24 cellular contexts compared by ENCODE assay signal in the genomic region with DNA sequence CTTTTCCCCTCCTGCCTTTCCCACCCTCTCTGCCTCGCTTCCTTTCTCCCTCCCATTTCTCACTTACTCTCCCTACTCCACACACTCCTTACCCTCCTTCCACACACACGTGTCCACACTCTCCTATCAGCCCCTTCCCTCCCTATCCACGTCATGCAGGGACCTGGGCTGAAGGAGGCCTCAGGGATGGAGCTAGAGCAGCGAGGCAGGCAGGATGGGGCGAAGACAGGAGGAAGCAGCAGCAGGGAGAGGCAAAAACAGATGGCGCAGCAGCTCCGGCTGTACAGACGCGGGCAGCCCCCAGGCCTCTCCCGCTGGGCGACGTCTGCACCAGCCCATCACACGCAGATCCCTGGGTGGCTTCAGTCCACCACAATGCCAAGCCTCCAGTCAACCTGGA.
A peak's percentile ranks its signal among the peaks of the same experiment; 100 is the strongest.
DNase-seq lines count a peak whose midpoint lies in the region; ATAC-seq and TF ChIP-seq lines count a peak whose summit lies in the region.
"Had no signal": no experiment of that assay in that cellular context is flagged by ENCODE, and none has a peak within 500 bp of the region (broad histone marks: within the 10 kb centered on the region; RNA-seq: fewer than 3 reads in every experiment).

No MANE protein-coding gene starts in this region.

- H3K9me3 Mint-ChIP-seq in activated CD4-positive, alpha-beta T cell treated with anti-CD3 and anti-CD28 coated beads, Interleukin-2, amount 10 ng/mL, durations not matched to agents 24 days and 14 days: no peaks in the 10 kb centered on the region
- H3K9me3 Mint-ChIP-seq in activated CD4-positive, alpha-beta T cell treated with anti-CD3 and anti-CD28 coated beads, Interleukin-2, amount 10 ng/mL, durations not matched to agents 7 days and 5 days: no peaks in the 10 kb centered on the region

- H3K4me3 ChIP-seq in dorsolateral prefrontal cortex (no peak overlapping the region), upper lobe of right lung (no peak overlapping the region)
- H3K4me3 ChIP-seq: GM23248 had no signal

- peak; percentile 34 for DNase-seq in activated CD4-positive, alpha-beta T cell treated with anti-CD3 and anti-CD28 coated beads, Interleukin-2, amount 10 ng/mL, durations not matched to agents 24 days and 14 days
- DNase-seq in activated CD4-positive, alpha-beta T cell treated with anti-CD3 and anti-CD28 coated beads, Interleukin-2, amount 10 ng/mL, durations not matched to agents 7 days and 5 days: no peak
- DNase-seq in NCI-H2171 treated with DMSO at 0.1 percent for 48 hours (lab: John Stamatoyannopoulos, UW): peak; percentile 84
- DNase-seq in dorsolateral prefrontal cortex: peak in 2 of 10 donors; percentile 13 to 49
- DNase-seq in upper lobe of right lung: no peak
- DNase-seq in DMS53 (lab: John Stamatoyannopoulos, UW): no peak
- no peak for DNase-seq in activated CD4-positive, alpha-beta T cell treated with anti-CD3 and anti-CD28 coated beads for 48 hours
- DNase-seq: 8988T; ACHN; BE2C; CD4-positive, CD25-positive, alpha-beta regulatory T cell; COR-L47; DMS79 treated with DMSO at 0.1 percent for 48 hours; GM23248; HCEC 1CT; KBM-7; NCI-H2029; NCI-H2227 treated with DMSO at 0.1 percent for 48 hours; NCI-H748 treated with DMSO at 0.1 percent for 48 hours; SHP77; T-cell had no signal

- H3K27ac ChIP-seq in dorsolateral prefrontal cortex: peak overlapping the region in 41 of 59 donors; percentile 3 to 81 (median 54)
- no peak overlapping the region for H3K27ac ChIP-seq in upper lobe of right lung
- H3K27ac ChIP-seq: GM23248, RWPE1 had no signal

- H3K27ac Mint-ChIP-seq in activated CD4-positive, alpha-beta T cell treated with anti-CD3 and anti-CD28 coated beads, Interleukin-2, amount 10 ng/mL, durations not matched to agents 24 days and 14 days: no peak overlapping the region
- no peak overlapping the region for H3K27ac Mint-ChIP-seq in activated CD4-positive, alpha-beta T cell treated with anti-CD3 and anti-CD28 coated beads, Interleukin-2, amount 10 ng/mL, durations not matched to agents 7 days and 5 days
- H3K27ac Mint-ChIP-seq: T-cell had no signal

- no peaks in the 10 kb centered on the region for H3K4me1 Mint-ChIP-seq in activated CD4-positive, alpha-beta T cell treated with anti-CD3 and anti-CD28 coated beads, Interleukin-2, amount 10 ng/mL, durations not matched to agents 24 days and 14 days
- no peaks in the 10 kb centered on the region for H3K4me1 Mint-ChIP-seq in activated CD4-positive, alpha-beta T cell treated with anti-CD3 and anti-CD28 coated beads, Interleukin-2, amount 10 ng/mL, durations not matched to agents 7 days and 5 days
- H3K4me1 Mint-ChIP-seq: CD4-positive, CD25-positive, alpha-beta regulatory T cell; T-cell had no signal

- ATAC-seq in upper lobe of right lung (peak; percentile 36), GM18502 (IDR thresholded peaks at IDR 0.05; ENCODE audit: poor library complexity, unreplicated experiment) (no peak)
- ATAC-seq: Panc1, T-cell had no signal

- TF ChIP-seq CTCF in dorsolateral prefrontal cortex (IDR thresholded peaks at IDR 0.05 in 54 of 56, conservative IDR thresholded peaks at IDR 0.05 in 2 of 56; ENCODE audit: low read depth in 1 of 56, partially characterized antibody in 56 of 56) (no peak), upper lobe of right lung (IDR thresholded peaks at IDR 0.05) (no peak)

- no peaks in the 10 kb centered on the region for H3K36me3 Mint-ChIP-seq in activated CD4-positive, alpha-beta T cell treated with anti-CD3 and anti-CD28 coated beads, Interleukin-2, amount 10 ng/mL, durations not matched to agents 24 days and 14 days (ENCODE audit: low read depth)
- H3K36me3 Mint-ChIP-seq in activated CD4-positive, alpha-beta T cell treated with anti-CD3 and anti-CD28 coated beads, Interleukin-2, amount 10 ng/mL, durations not matched to agents 7 days and 5 days (ENCODE audit: low read depth): no peaks in the 10 kb centered on the region
- H3K36me3 Mint-ChIP-seq: T-cell had no signal

- H3K27me3 Mint-ChIP-seq in activated CD4-positive, alpha-beta T cell treated with anti-CD3 and anti-CD28 coated beads, Interleukin-2, amount 10 ng/mL, durations not matched to agents 24 days and 14 days: no peaks in the 10 kb centered on the region
- no peaks in the 10 kb centered on the region for H3K27me3 Mint-ChIP-seq in activated CD4-positive, alpha-beta T cell treated with anti-CD3 and anti-CD28 coated beads, Interleukin-2, amount 10 ng/mL, durations not matched to agents 7 days and 5 days
- H3K27me3 Mint-ChIP-seq: CD4-positive, CD25-positive, alpha-beta regulatory T cell had no signal

- CTCF ChIA-PET in activated CD4-positive, alpha-beta T cell treated with anti-CD3 and anti-CD28 coated beads, Interleukin-2, amount 10 ng/mL, durations not matched to agents 7 days and 5 days (lab: Charles Lee): no interaction called here

- no peaks in the 10 kb centered on the region for H3K36me3 ChIP-seq in upper lobe of right lung
- H3K36me3 ChIP-seq: BE2C had no signal

- intact Hi-C loops in activated CD4-positive, alpha-beta T cell treated with anti-CD3 and anti-CD28 coated beads, Interleukin-2, amount 10 ng/mL, durations not matched to agents 24 days and 14 days (cut with micrococcal nuclease): no loop called here
- intact Hi-C loops in dorsolateral prefrontal cortex (cut with DNase I) (no loop called here), upper lobe of right lung (cut with DNase I) (no loop called here)

- H3K9me3 ChIP-seq in upper lobe of right lung: no peaks in the 10 kb centered on the region
- H3K9me3 ChIP-seq: BE2C had no signal

- H3K4me1 ChIP-seq in upper lobe of right lung: no peaks in the 10 kb centered on the region
- H3K4me1 ChIP-seq: BE2C had no signal

- H3K27me3 ChIP-seq in dorsolateral prefrontal cortex (peaks cover 0 to 9% (median 0%) of the 10 kb centered on the region in 45 donors), upper lobe of right lung (no peaks in the 10 kb centered on the region)

- POLR2A ChIA-PET in activated CD4-positive, alpha-beta T cell treated with anti-CD3 and anti-CD28 coated beads, Interleukin-2, amount 10 ng/mL, durations not matched to agents 7 days and 5 days (lab: Charles Lee): no interaction called here

- no peak overlapping the region for H3K4me3 Mint-ChIP-seq in activated CD4-positive, alpha-beta T cell treated with anti-CD3 and anti-CD28 coated beads, Interleukin-2, amount 10 ng/mL, durations not matched to agents 24 days and 14 days
- no peak overlapping the region for H3K4me3 Mint-ChIP-seq in activated CD4-positive, alpha-beta T cell treated with anti-CD3 and anti-CD28 coated beads, Interleukin-2, amount 10 ng/mL, durations not matched to agents 7 days and 5 days
- H3K4me3 Mint-ChIP-seq: CD4-positive, CD25-positive, alpha-beta regulatory T cell; T-cell had no signal

Comparison
In these comparisons a context has a peak if more than half of its experiments do, and no peak if none do; other contexts are left out.
1. DNase-seq: peak in activated CD4-positive, alpha-beta T cell treated with anti-CD3 and anti-CD28 coated beads, Interleukin-2, amount 10 ng/mL, durations not matched to agents 24 days and 14 days (single experiment) and NCI-H2171 treated with DMSO at 0.1 percent for 48 hours (single experiment); none in activated CD4-positive, alpha-beta T cell treated with anti-CD3 and anti-CD28 coated beads, Interleukin-2, amount 10 ng/mL, durations not matched to agents 7 days and 5 days (single experiment), upper lobe of right lung (single experiment), DMS53 (single experiment) and activated CD4-positive, alpha-beta T cell treated with anti-CD3 and anti-CD28 coated beads for 48 hours (single experiment).